24 cellular contexts compared by ENCODE assay signal in the genomic region with DNA sequence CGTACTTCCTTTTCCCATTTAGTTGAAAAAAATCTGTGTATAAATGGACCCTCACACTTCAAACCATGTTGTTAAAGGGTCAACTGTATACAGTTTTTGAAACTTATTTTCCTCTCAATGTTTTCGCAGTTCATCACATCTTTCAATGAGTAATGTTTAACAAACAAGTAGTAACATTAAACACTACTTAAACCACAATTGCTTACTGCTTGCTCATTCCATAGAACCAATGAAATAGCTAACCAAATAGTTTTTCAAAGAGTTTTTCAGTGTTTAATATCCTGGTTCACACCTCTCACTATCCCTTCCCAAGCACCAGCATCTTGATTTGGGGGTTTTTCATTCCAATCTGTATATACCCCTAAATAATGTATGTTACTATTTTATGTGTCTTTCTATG.
"Had no signal": no experiment of that assay in that cellular context is flagged by ENCODE, and none has a peak within 500 bp of the region (broad histone marks: within the 10 kb centered on the region; RNA-seq: fewer than 3 reads in every experiment).

No MANE protein-coding gene starts in this region.

- H3K4me3 Mint-ChIP-seq: activated CD8-positive, alpha-beta memory T cell treated with anti-CD3 and anti-CD28 coated beads, Interleukin-2, amount 10 ng/mL, durations not matched to agents 7 days and 5 days; activated naive CD8-positive, alpha-beta T cell; activated T-cell treated with anti-CD3 and anti-CD28 coated beads, Interleukin-2, amount 50 U/mL, for 24 hours; activated T-helper 1 cell treated with anti-CD3 and anti-CD28 coated beads, Interleukin-12 subunit alpha, Interleukin-12 subunit beta, Interleukin-2, Interleukin-4 antibody, amounts not matched to agents 30 ng/mL and 10 ng/mL and 1 ng/mL, durations not matched to agents 14 hours and 24 hours and 36 hours had no signal

- ATAC-seq: activated CD4-positive, CD25-positive, alpha-beta regulatory T cell treated with anti-CD3 and anti-CD28 coated beads, Interleukin-2, amount 50 U/mL, for 24 hours; activated CD8-positive, alpha-beta memory T cell treated with anti-CD3 and anti-CD28 coated beads, Interleukin-2, amount 10 ng/mL, durations not matched to agents 7 days and 5 days; SK-N-SH treated with all-trans-retinoic acid at 6 μM for 48 hours had no signal

- H3K4me1 ChIP-seq: SJSA1 had no signal

- H3K27ac ChIP-seq: adrenal gland, SJSA1 had no signal

- H3K27ac Mint-ChIP-seq: activated CD8-positive, alpha-beta memory T cell treated with anti-CD3 and anti-CD28 coated beads, Interleukin-2, amount 10 ng/mL, durations not matched to agents 7 days and 5 days; activated naive CD8-positive, alpha-beta T cell; activated T-cell treated with anti-CD3 and anti-CD28 coated beads, Interleukin-2, amount 50 U/mL, for 24 hours; activated T-helper 1 cell treated with anti-CD3 and anti-CD28 coated beads, Interleukin-12 subunit alpha, Interleukin-12 subunit beta, Interleukin-2, Interleukin-4 antibody, amounts not matched to agents 30 ng/mL and 10 ng/mL and 1 ng/mL, durations not matched to agents 14 hours and 24 hours and 36 hours had no signal

- DNase-seq: activated CD4-positive, alpha-beta T cell treated with anti-CD3 and anti-CD28 coated beads for 4 hours; activated CD4-positive, alpha-beta T cell treated with anti-CD3 and anti-CD28 coated beads, Interleukin-2, amount 50 U/mL, for 4 hours; activated CD8-positive, alpha-beta memory T cell treated with anti-CD3 and anti-CD28 coated beads, Interleukin-2, amount 10 ng/mL, durations not matched to agents 7 days and 5 days; activated effector memory CD4-positive, alpha-beta T cell treated with Interleukin-2 at 50 U/mL for 16 hours; activated naive CD4-positive, alpha-beta T cell; activated T-cell treated with anti-CD3 and anti-CD28 coated beads, Interleukin-2, amount 50 U/mL, for 24 hours; adrenal gland; anterior cingulate cortex; caudate nucleus; Kasumi-1; KBM-7; NCI-H1048; NCI-H146; NCI-H187 treated with DMSO at 0.1 percent for 48 hours; NCI-H2081 treated with DMSO at 0.1 percent for 48 hours; NCI-H446; NCI-H524; SHP77; SW 1271 had no signal

- H3K36me3 ChIP-seq: adrenal gland had no signal

- H3K9me3 Mint-ChIP-seq: activated T-cell treated with anti-CD3 and anti-CD28 coated beads, Interleukin-2, amount 50 U/mL, for 24 hours; activated T-helper 1 cell treated with anti-CD3 and anti-CD28 coated beads, Interleukin-12 subunit alpha, Interleukin-12 subunit beta, Interleukin-2, Interleukin-4 antibody, amounts not matched to agents 30 ng/mL and 10 ng/mL and 1 ng/mL, durations not matched to agents 14 hours and 24 hours and 36 hours had no signal

- H3K27me3 ChIP-seq: adrenal gland, SJSA1 had no signal

- H3K4me3 ChIP-seq: adrenal gland, SJSA1 had no signal

- H3K9me3 ChIP-seq: adrenal gland, SJSA1 had no signal

- H3K27me3 Mint-ChIP-seq: activated CD8-positive, alpha-beta memory T cell treated with anti-CD3 and anti-CD28 coated beads, Interleukin-2, amount 10 ng/mL, durations not matched to agents 7 days and 5 days; activated naive CD8-positive, alpha-beta T cell; activated T-cell treated with anti-CD3 and anti-CD28 coated beads, Interleukin-2, amount 50 U/mL, for 24 hours had no signal
